6 cellular contexts compared by ENCODE assay signal in the genomic region with DNA sequence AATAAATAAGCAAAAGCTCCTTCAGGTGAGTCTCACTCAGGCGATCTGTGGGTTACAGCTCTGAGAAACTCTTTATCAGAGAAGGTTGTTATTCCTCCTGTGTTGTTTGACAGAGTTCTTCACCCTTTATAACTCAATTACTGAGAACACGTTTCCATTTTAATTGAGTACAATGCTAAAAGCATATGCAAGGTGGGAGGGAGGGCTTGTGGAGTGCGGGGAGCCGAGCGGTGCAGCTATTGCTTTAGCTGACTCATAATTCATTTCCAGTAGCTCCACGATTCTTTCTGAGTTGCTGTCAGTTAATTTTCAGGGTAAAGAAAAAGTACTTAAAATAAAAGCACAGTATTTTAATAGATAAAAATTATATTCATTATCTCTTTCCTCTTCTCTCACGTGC.
"Had no signal": no experiment of that assay in that cellular context is flagged by ENCODE, and none has a peak within 500 bp of the region (broad histone marks: within the 10 kb centered on the region; RNA-seq: fewer than 3 reads in every experiment).

No MANE protein-coding gene starts in this region.

- FAIRE-seq: HepG2, K562 had no signal

- DNase-seq: IMR-90, KBM-7, KG1 had no signal

- H3K27ac ChIP-seq: HL-60 had no signal

- H3K4me3 ChIP-seq: K562 had no signal
